ENCODE assay signal across 1 cellular context in the genomic region with DNA sequence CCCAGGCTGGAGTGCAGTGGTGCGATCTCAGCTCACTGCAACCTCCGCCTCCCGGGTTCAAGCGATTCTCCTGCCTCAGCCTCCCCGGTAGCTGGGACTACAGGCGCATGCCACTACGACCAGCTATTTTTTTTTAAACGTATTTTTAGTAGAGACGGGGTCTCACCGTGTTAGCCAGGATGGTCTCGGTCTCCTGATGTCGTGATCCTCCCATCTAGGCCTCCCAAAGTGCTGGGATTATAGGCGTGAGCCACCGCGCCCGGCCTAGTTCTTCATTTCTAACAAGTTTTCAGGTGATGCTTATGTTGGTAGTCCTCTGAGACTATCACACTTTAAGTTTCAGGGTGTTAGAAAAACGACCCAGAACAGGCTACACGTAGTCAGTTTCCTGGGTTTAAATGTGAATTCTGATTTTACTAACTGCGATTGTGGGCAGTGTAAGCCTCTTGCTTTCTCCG.
TF ChIP-seq lines count a peak whose summit lies in the region.

No MANE protein-coding gene starts in this region.

TF ChIP-seq in GM12878, 131 proteins besides CTCF, POLR2A, EP300 and RAD21:
- TF ChIP-seq, protein P1, sequence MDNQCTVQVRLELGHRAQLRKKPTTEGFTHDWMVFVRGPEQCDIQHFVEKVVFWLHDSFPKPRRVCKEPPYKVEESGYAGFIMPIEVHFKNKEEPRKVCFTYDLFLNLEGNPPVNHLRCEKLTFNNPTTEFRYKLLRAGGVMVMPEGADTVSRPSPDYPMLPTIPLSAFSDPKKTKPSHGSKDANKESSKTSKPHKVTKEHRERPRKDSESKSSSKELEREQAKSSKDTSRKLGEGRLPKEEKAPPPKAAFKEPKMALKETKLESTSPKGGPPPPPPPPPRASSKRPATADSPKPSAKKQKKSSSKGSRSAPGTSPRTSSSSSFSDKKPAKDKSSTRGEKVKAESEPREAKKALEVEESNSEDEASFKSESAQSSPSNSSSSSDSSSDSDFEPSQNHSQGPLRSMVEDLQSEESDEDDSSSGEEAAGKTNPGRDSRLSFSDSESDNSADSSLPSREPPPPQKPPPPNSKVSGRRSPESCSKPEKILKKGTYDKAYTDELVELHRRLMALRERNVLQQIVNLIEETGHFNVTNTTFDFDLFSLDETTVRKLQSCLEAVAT (IDR thresholded peaks at IDR 0.05): 0 out of 2 replicates have a peak, but pooled peaks have one; percentile 70
- TF ChIP-seq NBN (IDR thresholded peaks at IDR 0.05) (0 out of 2 replicates have a peak, but pooled peaks have one; percentile 28), PML (IDR thresholded peaks at IDR 0.05; ENCODE audit: low read length) (0 out of 2 replicates have a peak, but pooled peaks have one; percentile 11)
TF ChIP-seq in GM12878: peak in this region for 3; not testable (repeated sequence) for 128.
